In the genomic region with DNA sequence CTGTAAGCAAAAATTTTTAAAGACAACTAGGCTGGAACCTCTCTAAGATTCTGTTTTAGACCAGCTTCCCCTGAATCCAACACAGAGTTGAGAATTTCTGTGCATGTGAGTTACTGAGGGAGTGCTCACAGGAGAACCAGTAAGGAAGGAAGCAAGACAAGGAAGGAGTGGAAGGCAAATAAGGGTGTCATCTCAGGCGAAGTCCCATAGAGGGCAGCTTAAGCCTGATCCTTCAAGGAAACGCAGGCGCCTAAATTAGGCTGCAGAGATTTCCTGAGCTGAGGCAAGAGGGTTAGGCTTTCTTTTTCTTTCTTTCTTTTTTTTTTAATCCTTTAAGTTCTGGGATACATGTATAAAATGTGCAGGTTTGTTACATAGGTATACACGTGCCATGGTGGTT, we compare ENCODE assay signal across 9 cellular contexts. TPM values are rescaled to one million over a fixed set of nuclear protein-coding genes. Genes with fewer than 3 reads are reported as not detected.
A peak's percentile ranks its signal among the peaks of the same experiment; 100 is the strongest.
DNase-seq lines count a peak whose midpoint lies in the region; ATAC-seq and TF ChIP-seq lines count a peak whose summit lies in the region.
"Had no signal": no experiment of that assay in that cellular context is flagged by ENCODE, and none has a peak within 500 bp of the region (broad histone marks: within the 10 kb centered on the region; RNA-seq: fewer than 3 reads in every experiment).

No MANE protein-coding gene starts in this region.

- H3K27me3 ChIP-seq in upper lobe of left lung = no peaks in the 10 kb centered on the region

- TF ChIP-seq EP300 in upper lobe of left lung (IDR thresholded peaks at IDR 0.05) = no peak

- no peak overlapping the region for H3K27ac ChIP-seq in upper lobe of left lung

- peaks cover 0 to 2% (median 0%) of the 10 kb centered on the region in 4 donors for H3K9me3 ChIP-seq in upper lobe of left lung

- H3K36me3 ChIP-seq in upper lobe of left lung = no peaks in the 10 kb centered on the region

- peak; percentile 62 to 68 for ATAC-seq in left cardiac atrium
- peak; percentile 62 to 77 for ATAC-seq in upper lobe of left lung (ENCODE audit: low FRiP score in 2 of 2)
- ATAC-seq in GM18511 (IDR thresholded peaks at IDR 0.05; ENCODE audit: unreplicated experiment) = no peak
- ATAC-seq in GM19035 (IDR thresholded peaks at IDR 0.05; ENCODE audit: unreplicated experiment) = no peak
- no peak for ATAC-seq in HG03565 (IDR thresholded peaks at IDR 0.05; ENCODE audit: unreplicated experiment)

- DNase-seq in SIG-M5 treated with dmso at 0.1 percent for 504 hours (lab: John Stamatoyannopoulos, UW; ENCODE audit: unreplicated experiment) (peak; percentile 35), SIG-M5 (lab: John Stamatoyannopoulos, UW) (no peak), SK-MEL-5 (ENCODE audit: low read depth, low spot score) (peak; percentile 73), left cardiac atrium (peak; percentile 22), upper lobe of left lung (peak in 1 of 2 donors; percentile 21)
- DNase-seq: NCI-H2081 treated with DMSO at 0.1 percent for 48 hours had no signal

- H3K4me3 ChIP-seq in upper lobe of left lung = no peak overlapping the region

- TF ChIP-seq POLR2A in upper lobe of left lung (IDR thresholded peaks at IDR 0.05) = no peak

- H3K4me1 ChIP-seq in upper lobe of left lung = no peaks in the 10 kb centered on the region

- TF ChIP-seq CTCF in upper lobe of left lung (IDR thresholded peaks at IDR 0.05) = peak in 4 of 6 experiments; percentile 26 to 38 (median 30)

- intact Hi-C loops in left cardiac atrium (cut with DNase I) = no loop called here

- 20 to 39% methylated on average over 4 of the region's 4 CpGs for WGBS in upper lobe of left lung, 2 donors

- in situ Hi-C loops in SK-MEL-5 (cut with HindIII; ENCODE audit: low pct_unique_long_range_greater_than_20kb, low sequenced_read_pairs) = no loop called here

RNA-seq across cellular contexts. Expression of a gene that starts 36.2 kb away (rescaled TPM):
- 0.11 TPM in 1 of 2 replicates, not detected in the other for total RNA-seq in SK-MEL-5 (2014; rRNA removed; shearing (Covaris generic))
- polyA plus RNA-seq in SK-MEL-5 (2015; cell fraction: cytosol; rRNA removed) = not detected in 2 replicates
- not detected in 2 replicates for polyA plus RNA-seq in SK-MEL-5 (2015; cell fraction: nucleus; rRNA removed)
- 1 to 10 TPM; 3.8 to 4.7 TPM for total RNA-seq in left cardiac atrium
- total RNA-seq in upper lobe of left lung = 10 to 100 TPM in 5 of 6 donors, 1 to 10 TPM in 1; 2.3 to 20.1 (median 10.5) TPM

Comparison
In these comparisons a context has a peak if more than half of its experiments do, and no peak if none do; other contexts are left out.
1. ATAC-seq: peak in left cardiac atrium (2 of 2) and upper lobe of left lung (2 of 2); none in GM18511 (single experiment), GM19035 (single experiment) and HG03565 (single experiment).